Comparison of ENCODE assay signal across 8 cellular contexts in genomic region chr14:24160850-24161804, GRCh38.
DNase-seq lines count a peak whose midpoint lies in the region; ATAC-seq and TF ChIP-seq lines count a peak whose summit lies in the region.

IRF9 (plus strand) TSS chr14:24161265; CDS start chr14:24162145, 880 bp downstream.

- TF ChIP-seq CTCF in choroid plexus epithelial cell (conservative IDR thresholded peaks at IDR 0.05; ENCODE audit: low read depth, low read length) = peak; percentile 93

- peak; percentile 79 for ATAC-seq in HG03442 (IDR thresholded peaks at IDR 0.05; ENCODE audit: unreplicated experiment)

- peak within 1 kb of the TSS; percentile 72 for H3K9ac ChIP-seq in BLaER1

- no peaks in the 10 kb centered on the region for H4K20me1 ChIP-seq in BLaER1

- H3K4me1 ChIP-seq in BLaER1 = peaks cover 30% of the 10 kb centered on the region

- H3K36me3 ChIP-seq in BLaER1 = peaks cover 82% of the 10 kb centered on the region

- H3K4me2 ChIP-seq in BLaER1 = peak within 1 kb of the TSS; percentile 80

- H3K27ac ChIP-seq in BLaER1 = peak within 1 kb of the TSS; percentile 73

- no peaks in the 10 kb centered on the region for H3K9me3 ChIP-seq in BLaER1

- DNase-seq in GM19238 (ENCODE audit: insufficient read length, low spot score) (peak; percentile 93), NCI-H510A treated with DMSO at 0.1 percent for 48 hours (lab: John Stamatoyannopoulos, UW) (peak; percentile 98), choroid plexus epithelial cell (ENCODE audit: low read depth) (peak; percentile 95), kidney glomerular epithelial cell (lab: John Stamatoyannopoulos, UW) (peak; percentile 96)
- peak; percentile 95 to 99 for DNase-seq in activated CD4-positive, alpha-beta T cell treated with anti-CD3 and anti-CD28 coated beads for 24 hours (ENCODE audit: low read depth in 2 of 2)
- peak; percentile 95 to 98 for DNase-seq in stimulated activated CD4-positive, alpha-beta T cell treated with anti-CD3 and anti-CD28 coated beads, Interleukin-1b, Interleukin-23, amount 100 ng/mL, for 1 hour (ENCODE audit: low read depth in 2 of 2)

- no peaks in the 10 kb centered on the region for H3K27me3 ChIP-seq in BLaER1

- H3K4me3 ChIP-seq in BLaER1 (peak within 1 kb of the TSS; percentile 68), choroid plexus epithelial cell (ENCODE audit: low read depth, low read length) (peak within 1 kb of the TSS; percentile 89)

Comparison
In these comparisons a context has a peak if more than half of its experiments do, and no peak if none do; other contexts are left out.
1. Peak in every context shown above with its lines: DNase-seq, ATAC-seq, H3K4me3 ChIP-seq and H3K27ac ChIP-seq.